Comparison of ENCODE assay signal across 11 cellular contexts in the genomic region with DNA sequence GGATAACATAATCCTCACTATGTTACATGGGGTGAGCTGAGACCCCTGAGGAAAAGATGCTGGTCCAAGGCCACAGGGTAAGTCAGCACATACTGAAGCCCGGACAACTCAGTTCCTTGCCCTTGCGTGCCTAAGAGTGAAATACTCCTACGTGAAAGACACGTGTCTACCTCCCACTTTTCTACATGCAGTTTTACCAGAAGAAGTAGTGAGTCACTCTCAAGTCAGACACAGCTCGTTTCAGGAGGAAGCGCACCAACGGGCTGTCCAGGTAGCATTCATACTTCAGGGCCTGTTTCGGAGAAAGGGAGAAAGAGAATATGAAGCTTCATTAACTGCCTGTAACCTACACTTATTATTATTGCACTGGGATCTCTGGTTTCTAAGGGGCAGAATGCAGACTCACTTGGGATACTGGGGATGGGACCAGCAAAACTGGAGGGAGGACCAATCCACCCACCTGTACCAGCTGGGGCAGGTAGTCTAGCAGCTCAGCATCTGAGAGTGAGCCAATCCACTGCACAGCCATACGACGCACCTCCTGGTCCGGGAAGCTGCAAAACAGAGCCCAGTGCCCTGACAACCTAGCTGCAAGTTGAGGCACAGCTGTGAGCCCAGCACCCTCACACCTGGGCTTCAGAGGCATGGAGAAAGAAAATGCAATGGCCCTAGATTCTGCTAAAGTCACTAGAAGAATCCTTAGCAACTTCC. TPM values are rescaled to one million over a fixed set of nuclear protein-coding genes. Genes with fewer than 3 reads are reported as not detected.
DNase-seq lines count a peak whose midpoint lies in the region; ATAC-seq and TF ChIP-seq lines count a peak whose summit lies in the region.
"Had no signal": no experiment of that assay in that cellular context is flagged by ENCODE, and none has a peak within 500 bp of the region (broad histone marks: within the 10 kb centered on the region; RNA-seq: fewer than 3 reads in every experiment).

No MANE protein-coding gene starts in this region.

- peaks cover 42% of the 10 kb centered on the region for H3K4me1 Mint-ChIP-seq in activated T-cell treated with anti-CD3 and anti-CD28 coated beads, Interleukin-2, amount 50 U/mL, for 24 hours (ENCODE audit: low read depth)

- no peaks in the 10 kb centered on the region for H3K27me3 ChIP-seq in thoracic aorta (replicated peaks; ENCODE audit: insufficient read depth)

- peaks cover 34 to 64% of the 10 kb centered on the region in 2 donors for H3K4me1 ChIP-seq in thoracic aorta (ENCODE audit: control insufficient read depth in 1 of 2, low read depth in 2 of 2)

- H3K9me3 Mint-ChIP-seq in activated T-cell treated with anti-CD3 and anti-CD28 coated beads, Interleukin-2, amount 50 U/mL, for 24 hours, result no peaks in the 10 kb centered on the region
- H3K9me3 Mint-ChIP-seq: natural killer cell had no signal

- peaks cover 20% of the 10 kb centered on the region for H3K36me3 ChIP-seq in thoracic aorta

- no peak for DNase-seq in activated T-cell treated with anti-CD3 and anti-CD28 coated beads, Interleukin-2, amount 50 U/mL, for 24 hours
- DNase-seq in activated T-cell treated with anti-CD3 and anti-CD28 coated beads for 4 hours (no peak), kidney glomerular epithelial cell (lab: John Stamatoyannopoulos, UW) (peak; percentile 38), thoracic aorta (ENCODE audit: low spot score) (no peak), SW 1271 (lab: John Stamatoyannopoulos, UW) (no peak), posterior cingulate gyrus (no peak), activated gamma-delta T cell (lab: John Stamatoyannopoulos, UW) (no peak)
- DNase-seq in activated naive CD4-positive, alpha-beta T cell treated with anti-CD3 and anti-CD28 coated beads, Interleukin-2, amount 50 U/mL, for 16 hours, result peak; percentile 26
- DNase-seq: natural killer cell, NCI-H1417, T1000 had no signal

- no peak for TF ChIP-seq CTCF in thoracic aorta (IDR thresholded peaks at IDR 0.05)

- no peaks in the 10 kb centered on the region for H3K9me3 ChIP-seq in thoracic aorta

- intact Hi-C loops in posterior cingulate gyrus (cut with DNase I), result no loop called here

- H3K4me3 ChIP-seq in thoracic aorta, result no peak overlapping the region

- H3K4me3 Mint-ChIP-seq in activated T-cell treated with anti-CD3 and anti-CD28 coated beads, Interleukin-2, amount 50 U/mL, for 24 hours, result peak overlapping the region; percentile 7
- H3K4me3 Mint-ChIP-seq: natural killer cell had no signal

- H3K36me3 Mint-ChIP-seq in activated T-cell treated with anti-CD3 and anti-CD28 coated beads, Interleukin-2, amount 50 U/mL, for 24 hours (ENCODE audit: low read depth), result peaks cover 91% of the 10 kb centered on the region

- no peaks in the 10 kb centered on the region for H3K27me3 Mint-ChIP-seq in activated T-cell treated with anti-CD3 and anti-CD28 coated beads, Interleukin-2, amount 50 U/mL, for 24 hours

- peak overlapping the region; percentile 80 to 88 for H3K27ac ChIP-seq in thoracic aorta

- H3K27ac Mint-ChIP-seq in activated T-cell treated with anti-CD3 and anti-CD28 coated beads, Interleukin-2, amount 50 U/mL, for 24 hours, result peak overlapping the region; percentile 92
- H3K27ac Mint-ChIP-seq: natural killer cell had no signal

- ATAC-seq in thoracic aorta (ENCODE audit: insufficient number of reproducible peaks, low FRiP score, low read depth), result no peak
- ATAC-seq: natural killer cell had no signal

RNA-seq across cellular contexts. Expression of a gene that starts 32.4 kb away (rescaled TPM):
- total RNA-seq in thoracic aorta, result 10 to 100 TPM; 40.1 to 64.5 TPM

RNA-seq across cellular contexts. Expression of a gene that starts 50.6 kb away (rescaled TPM):
- 10 to 100 TPM; 34.5 to 44.4 TPM for total RNA-seq in thoracic aorta

Comparison
In these comparisons a context has a peak if more than half of its experiments do, and no peak if none do; other contexts are left out.
1. DNase-seq: peak in activated naive CD4-positive, alpha-beta T cell treated with anti-CD3 and anti-CD28 coated beads, Interleukin-2, amount 50 U/mL, for 16 hours (single experiment) and kidney glomerular epithelial cell (single experiment); none in activated T-cell treated with anti-CD3 and anti-CD28 coated beads, Interleukin-2, amount 50 U/mL, for 24 hours (single experiment), activated T-cell treated with anti-CD3 and anti-CD28 coated beads for 4 hours (single experiment), thoracic aorta (single experiment), SW 1271 (0 of 2), posterior cingulate gyrus (0 of 10) and activated gamma-delta T cell (single experiment).